In genomic region chr20:58209652-58210397, GRCh38 we compare ENCODE assay signal across 8 cellular contexts. TPM values are rescaled to one million over a fixed set of nuclear protein-coding genes. Genes with fewer than 3 reads are reported as not detected.
A peak's percentile ranks its signal among the peaks of the same experiment; 100 is the strongest.
DNase-seq lines count a peak whose midpoint lies in the region; ATAC-seq and TF ChIP-seq lines count a peak whose summit lies in the region.

No MANE protein-coding gene starts in this region.

- TF ChIP-seq CTCF in BJ (IDR thresholded peaks at IDR 0.05; ENCODE audit: insufficient read depth, low read depth, low read length) = peak; percentile 100
- TF ChIP-seq CTCF in RWPE1 (conservative IDR thresholded peaks at IDR 0.05; ENCODE audit: low read depth) = peak; percentile 100
- TF ChIP-seq CTCF in foreskin fibroblast (IDR thresholded peaks at IDR 0.05; ENCODE audit: low read depth, low read length) = peak; percentile 100
- peak in 2 of 3 donors; percentile 99 for TF ChIP-seq CTCF in omental fat pad (IDR thresholded peaks at IDR 0.05)
- TF ChIP-seq CTCF in thoracic aorta (IDR thresholded peaks at IDR 0.05) = peak; percentile 100

- DNase-seq in BJ (ENCODE audit: low read depth) (no peak), GM19240 (ENCODE audit: insufficient read length, low spot score) (peak; percentile 96), RWPE1 (ENCODE audit: low spot score) (peak; percentile 96), foreskin fibroblast (peak; percentile 73 to 92), omental fat pad (ENCODE audit: low spot score) (peak; percentile 75), thoracic aorta (ENCODE audit: low spot score) (peak; percentile 17)
- peak; percentile 81 for DNase-seq in activated T-helper 9 cell treated with anti-CD3 and anti-CD28 coated beads, Interleukin-2, amount 50 U/mL, for 16 hours (ENCODE audit: low read depth)

- H3K9me3 ChIP-seq in HUES48 (ENCODE audit: control insufficient read depth, insufficient read depth, low read length) (no peaks in the 10 kb centered on the region), thoracic aorta (no peaks in the 10 kb centered on the region)

- CTCF ChIA-PET in BJ (lab: Yijun Ruan, JAX) = interaction anchor here (0.6 to 8.2 kb wide), 41 partner anchors 8 to 1286 kb away, joined by 3 to 222 read pairs (median 4); partner anchors contain the start of gene ZBP1
- CTCF ChIA-PET in RWPE1 (lab: Yijun Ruan, JAX) = interaction anchor here (0.5 to 7.1 kb wide), 39 partner anchors 10 to 880 kb away, joined by 3 to 109 read pairs (median 3); partner anchors contain the start of gene SPO11

- H3K27ac ChIP-seq in HUES48 (ENCODE audit: low read depth, low read length) (no peak overlapping the region), RWPE1 (peak overlapping the region; percentile 12; the same call in 1 of the 2 replicates), thoracic aorta (no peak overlapping the region)

- H3K4me3 ChIP-seq in BJ (ENCODE audit: low read depth, low read length) (no peak overlapping the region), HUES48 (ENCODE audit: low read depth, low read length) (peak overlapping the region; percentile 39; the same call in 1 of the 2 replicates), foreskin fibroblast (ENCODE audit: low read depth in 1 of 2, low read length in 2 of 2) (no peak overlapping the region), thoracic aorta (peak overlapping the region; percentile 49)

- H3K36me3 ChIP-seq in BJ (ENCODE audit: control insufficient read depth, insufficient read depth, low read length) (no peaks in the 10 kb centered on the region), HUES48 (ENCODE audit: control insufficient read depth, insufficient read depth, low read length) (no peaks in the 10 kb centered on the region), thoracic aorta (no peaks in the 10 kb centered on the region)

- ATAC-seq in omental fat pad (ENCODE audit: low FRiP score) (peak; percentile 73), thoracic aorta (ENCODE audit: insufficient number of reproducible peaks, low FRiP score, low read depth) (peak; percentile 79)

- POLR2A ChIA-PET in BJ (lab: Charles Lee) (no interaction called here), RWPE1 (lab: Yijun Ruan, JAX; ENCODE audit: low non-redundant PET) (interaction anchor here (0.5 kb wide), 1 partner anchor 610 kb away, joined by 3 read pairs; no protein-coding TSS in a partner anchor)

- no peak overlapping the region for H3K9ac ChIP-seq in HUES48 (ENCODE audit: low read depth, low read length)

- H3K4me1 ChIP-seq in HUES48 (ENCODE audit: control insufficient read depth, insufficient read depth, low read length) (no peaks in the 10 kb centered on the region), thoracic aorta (ENCODE audit: control insufficient read depth in 1 of 2, low read depth in 2 of 2) (peaks cover 0 to 4% of the 10 kb centered on the region in 2 donors)

- H3K27me3 ChIP-seq in BJ (ENCODE audit: control insufficient read depth, insufficient read depth, low read length) (peaks cover 10% of the 10 kb centered on the region), HUES48 (ENCODE audit: control insufficient read depth, insufficient read depth, low read length) (no peaks in the 10 kb centered on the region), thoracic aorta (replicated peaks; ENCODE audit: insufficient read depth) (no peaks in the 10 kb centered on the region)

RNA-seq across cellular contexts. Expression of gene ANKRD60, which starts 18.6 kb away (rescaled TPM):
- not detected in 2 replicates for polyA plus RNA-seq in BJ (2011; rRNA removed)
- not detected in 2 replicates for polyA minus RNA-seq in BJ (2011; rRNA and poly(A)+ RNA removed)
- not detected for total RNA-seq in omental fat pad
- total RNA-seq in thoracic aorta = not detected

Comparison
In these comparisons a context has a peak if more than half of its experiments do, and no peak if none do; other contexts are left out.
1. H3K4me3 ChIP-seq: peak in HUES48 (single experiment) and thoracic aorta (single experiment); none in BJ (single experiment) and foreskin fibroblast (0 of 2).
2. Peak in every context shown above with its lines, with median percentiles within 50 percentile points of each other: CTCF ChIP-seq.